1 cellular context compared by ENCODE assay signal in the genomic region with DNA sequence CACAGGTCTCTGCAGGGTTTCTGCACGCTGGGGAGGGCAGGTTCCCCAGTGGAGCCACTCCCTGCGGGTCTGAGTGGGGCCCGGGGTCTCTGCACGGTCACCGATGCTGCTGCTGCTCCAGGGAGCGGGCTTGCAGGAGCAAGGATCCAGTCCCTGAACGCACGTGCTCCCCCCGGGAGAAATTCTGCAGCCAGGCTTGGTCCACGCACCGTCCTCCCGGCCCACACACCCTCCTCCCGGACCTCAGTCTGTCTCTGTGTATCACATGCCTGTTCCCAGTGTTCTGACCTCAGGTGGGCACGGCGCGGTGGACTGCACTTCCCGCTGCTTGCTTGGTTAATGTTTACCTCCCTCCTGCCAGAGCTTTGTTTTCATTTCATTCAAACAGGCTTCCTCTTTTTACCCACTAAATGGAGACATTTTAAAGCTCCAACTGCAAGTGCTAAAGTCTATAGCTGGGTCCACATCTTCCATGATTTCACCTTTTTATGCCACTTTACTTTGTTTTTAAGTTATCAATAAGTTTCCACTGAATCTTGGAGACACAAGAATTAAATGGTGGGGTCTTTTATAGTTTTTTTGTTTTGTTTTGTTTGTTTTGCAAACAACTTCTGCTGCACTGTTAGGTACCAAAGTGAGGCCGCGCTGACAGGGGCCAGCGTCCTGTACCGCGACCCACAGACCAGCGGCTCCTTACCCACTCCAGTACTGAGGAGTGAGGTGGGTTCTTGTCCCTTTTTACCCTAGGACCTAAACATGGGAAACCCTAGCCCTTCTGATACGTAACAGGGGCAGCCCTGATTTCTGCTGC.
TF ChIP-seq lines count a peak whose summit lies in the region.

No MANE protein-coding gene starts in this region.

TF ChIP-seq in HepG2, 621 proteins besides CTCF, POLR2A, EP300 and RAD21 (continued from another document):
- TF ChIP-seq ZNF704 (CRISPR knock-in tag; IDR thresholded peaks at IDR 0.05; ENCODE audit: borderline replicate concordance), result no peak
- TF ChIP-seq ZNF101 (CRISPR knock-in tag; IDR thresholded peaks at IDR 0.05; ENCODE audit: borderline replicate concordance, low read depth), result no peak
- no peak; the same call in 1 of the 2 replicates for TF ChIP-seq ARNTL (CRISPR knock-in tag; IDR thresholded peaks at IDR 0.05)
- TF ChIP-seq MTA3 (CRISPR knock-in tag; IDR thresholded peaks at IDR 0.05), result no peak
